Comparison of ENCODE assay signal across 10 cellular contexts in genomic region chr19:28867978-28868377, GRCh38.
"Had no signal": no experiment of that assay in that cellular context is flagged by ENCODE, and none has a peak within 500 bp of the region (broad histone marks: within the 10 kb centered on the region; RNA-seq: fewer than 3 reads in every experiment).

No MANE protein-coding gene starts in this region.

- H3K27ac ChIP-seq: HL-60, KMS-11 had no signal

- H3K27ac Mint-ChIP-seq: IgD-negative memory B cell had no signal

- H3K27me3 Mint-ChIP-seq: IgD-negative memory B cell had no signal

- H3K4me3 Mint-ChIP-seq: IgD-negative memory B cell had no signal

- DNase-seq: IMR-90, Karpas-422, KBM-7, KG1 had no signal

- ATAC-seq: HepG2, K562 had no signal

- H3K4me1 Mint-ChIP-seq: IgD-negative memory B cell had no signal

- H3K4me2 ChIP-seq: KMS-11 had no signal

- H3K4me3 ChIP-seq: K562 had no signal

- FAIRE-seq: HepG2, HTR-8/SVneo, K562 had no signal

- H3K36me3 Mint-ChIP-seq: IgD-negative memory B cell had no signal
